14 cellular contexts compared by ENCODE assay signal in genomic region chr10:61635946-61636345, GRCh38. TPM values are rescaled to one million over a fixed set of nuclear protein-coding genes. Genes with fewer than 3 reads are reported as not detected.
DNase-seq lines count a peak whose midpoint lies in the region; ATAC-seq, FAIRE-seq and TF ChIP-seq lines count a peak whose summit lies in the region.
"Had no signal": no experiment of that assay in that cellular context is flagged by ENCODE, and none has a peak within 500 bp of the region (broad histone marks: within the 10 kb centered on the region; RNA-seq: fewer than 3 reads in every experiment).

No MANE protein-coding gene starts in this region.

- POLR2A ChIA-PET in HEK293 (lab: Yijun Ruan, JAX): no interaction called here
- POLR2A ChIA-PET in HepG2 (lab: Yijun Ruan, JAX): no interaction called here

- H4K20me1 ChIP-seq in HepG2 (ENCODE audit: insufficient read depth, low read length): no peaks in the 10 kb centered on the region

- no peak overlapping the region for H3K27ac ChIP-seq in HEK293 (ENCODE audit: extremely low read depth, low read depth, low read length)
- no peak overlapping the region for H3K27ac ChIP-seq in HepG2 (ENCODE audit: extremely low read length, insufficient read depth, low read length)
- H3K27ac ChIP-seq: colonic mucosa had no signal

- CTCF ChIA-PET in HEK293 (lab: Yijun Ruan, JAX): no interaction called here
- CTCF ChIA-PET in HepG2 (lab: Yijun Ruan, JAX; ENCODE audit: low intra/inter-chr PET ratio, low total read pairs): no interaction called here

- no peak overlapping the region for H3K9ac ChIP-seq in HepG2 (ENCODE audit: insufficient read depth, low read depth, low read length)

- TF ChIP-seq CTCF in HEK293 (tag by site-specific recombination; IDR thresholded peaks at IDR 0.05) (no peak), astrocyte of the spinal cord (IDR thresholded peaks at IDR 0.05; ENCODE audit: low read depth, low read length) (no peak), fibroblast of the aortic adventitia (IDR thresholded peaks at IDR 0.05; ENCODE audit: insufficient read depth, low read length) (no peak), HepG2 (CRISPR knock-in tag; IDR thresholded peaks at IDR 0.05) (no peak)

- H3K27me3 ChIP-seq in HepG2 (ENCODE audit: control insufficient read depth in 1 of 2, insufficient read depth in 2 of 2, low read length in 2 of 2): no peaks in the 10 kb centered on the region
- H3K27me3 ChIP-seq: colonic mucosa had no signal

- H3K4me3 ChIP-seq in HEK293 (ENCODE audit: low read depth, low read length): no peak overlapping the region
- no peak overlapping the region for H3K4me3 ChIP-seq in astrocyte of the spinal cord (ENCODE audit: low read depth, low read length)
- no peak overlapping the region for H3K4me3 ChIP-seq in fibroblast of the aortic adventitia (ENCODE audit: low read depth, low read length)
- H3K4me3 ChIP-seq in HepG2 (replicated peaks in 1 of 3; ENCODE audit: insufficient read depth in 1 of 3, low read depth in 2 of 3, low read length in 3 of 3): no peak overlapping the region
- H3K4me3 ChIP-seq: colonic mucosa had no signal

- intact Hi-C loops in sciatic nerve (cut with DNase I): no loop called here
- intact Hi-C loops in HepG2 (cut with micrococcal nuclease; ENCODE audit: unreplicated experiment): no loop called here

- H3K4me1 ChIP-seq in HEK293 (ENCODE audit: control insufficient read depth, insufficient read depth, low read length) (no peaks in the 10 kb centered on the region), HepG2 (ENCODE audit: insufficient read depth, low read length) (no peaks in the 10 kb centered on the region)
- H3K4me1 ChIP-seq: colonic mucosa had no signal

- H3K36me3 ChIP-seq in HEK293 (ENCODE audit: control insufficient read depth in 2 of 2, insufficient read depth in 1 of 2, low read length in 2 of 2) (no peaks in the 10 kb centered on the region), HepG2 (replicated peaks in 1 of 2; ENCODE audit: control insufficient read depth in 1 of 2, insufficient read depth in 2 of 2, low read length in 2 of 2) (no peaks in the 10 kb centered on the region)
- H3K36me3 ChIP-seq: colonic mucosa had no signal

- H2AFZ ChIP-seq in HepG2 (ENCODE audit: low read length): no peak overlapping the region

- no peak for FAIRE-seq in HepG2 (lab: Jason Lieb, UNC)

- in situ Hi-C loops in astrocyte of the spinal cord (cut with HindIII; ENCODE audit: low sequenced_read_pairs) (no loop called here), HepG2 (cut with HindIII; ENCODE audit: extremely low pct_ligation_motif_present, low pct_unique_long_range_greater_than_20kb) (no loop called here)

- no peak overlapping the region for H3K4me2 ChIP-seq in HepG2 (ENCODE audit: low read depth, low read length)

- no peak for TF ChIP-seq RAD21 in HepG2 (CRISPR knock-in tag; IDR thresholded peaks at IDR 0.05)

- no peaks in the 10 kb centered on the region for H3K9me3 ChIP-seq in HEK293 (ENCODE audit: control insufficient read depth, insufficient read depth, low read depth, low read length)
- no peaks in the 10 kb centered on the region for H3K9me3 ChIP-seq in HepG2 (ENCODE audit: low read length)
- H3K9me3 ChIP-seq: colonic mucosa had no signal

- TF ChIP-seq EP300 in HepG2 (IDR thresholded peaks at IDR 0.05; ENCODE audit: low read depth in 2 of 2, low read length in 2 of 2) (no peak), HepG2 (CRISPR knock-in tag; IDR thresholded peaks at IDR 0.05; ENCODE audit: borderline replicate concordance) (no peak)

- TF ChIP-seq POLR2A in HepG2 (IDR thresholded peaks at IDR 0.05; ENCODE audit: insufficient read depth in 1 of 2, low read depth in 2 of 2, low read length in 2 of 2): no peak

- no TSS peak for BruUV-seq in HepG2 (replicated peaks; lab: Mats Ljungman, UMichigan)

- ATAC-seq in sciatic nerve (peak; percentile 50), HG02973 (IDR thresholded peaks at IDR 0.05; ENCODE audit: unreplicated experiment) (no peak), HepG2 (no peak)
- ATAC-seq: activated CD4-positive, alpha-beta T cell treated with anti-CD3 and anti-CD28 coated beads for 36 hours; stimulated activated naive B cell treated with anti-CD40 and anti-IgM and Interleukin-4, amounts not matched to agents 10 μg/mL and 1 μg/mL and 100 μg/mL, for 72 hours had no signal

- H3K79me2 ChIP-seq in HepG2 (ENCODE audit: insufficient read depth, low read length): no peaks in the 10 kb centered on the region

- DNase-seq in astrocyte of the spinal cord (ENCODE audit: low read depth, low spot score) (peak; percentile 65), fibroblast of the aortic adventitia (ENCODE audit: low read depth) (peak; percentile 77), sciatic nerve (ENCODE audit: low spot score) (no peak), UCSD-AML1 (lab: John Stamatoyannopoulos, UW; ENCODE audit: unreplicated experiment) (no peak), nucleus accumbens (lab: John Stamatoyannopoulos, UW) (no peak), HepG2 (ENCODE audit: low spot score) (no peak)
- DNase-seq: activated CD4-positive, alpha-beta T cell treated with anti-CD3 and anti-CD28 coated beads for 36 hours; activated T-cell treated with anti-CD3 and anti-CD28 coated beads, Interleukin-2, amount 50 U/mL, for 24 hours; colonic mucosa; NCI-H1694 treated with DMSO at 0.1 percent for 48 hours; NCI-H526; stimulated activated naive B cell treated with anti-CD40 and anti-IgM and Interleukin-4, amounts not matched to agents 10 μg/mL and 1 μg/mL and 100 μg/mL, for 72 hours had no signal

TF ChIP-seq in HEK293, 187 proteins besides CTCF, POLR2A, EP300 and RAD21:
- TF ChIP-seq ZNF629 (tag by site-specific recombination; IDR thresholded peaks at IDR 0.05): 0 out of 2 replicates have a peak, but pooled peaks have one; percentile 29
- 0 out of 2 replicates have a peak, but pooled peaks have one; percentile 12 for TF ChIP-seq INSM2 (tag by site-specific recombination; IDR thresholded peaks at IDR 0.05)
- no peak for TF ChIP-seq ZNF214 (tag by site-specific recombination; IDR thresholded peaks at IDR 0.05; ENCODE audit: borderline replicate concordance)

TF ChIP-seq in HepG2, 621 proteins besides CTCF, POLR2A, EP300 and RAD21 (continues in another document):
- no peak for TF ChIP-seq SNRNP70 (IDR thresholded peaks at IDR 0.05; ENCODE audit: low read depth, low read length)
- no peak for TF ChIP-seq HCFC1 (IDR thresholded peaks at IDR 0.05; ENCODE audit: low read depth, low read length)
- TF ChIP-seq, protein P1, sequence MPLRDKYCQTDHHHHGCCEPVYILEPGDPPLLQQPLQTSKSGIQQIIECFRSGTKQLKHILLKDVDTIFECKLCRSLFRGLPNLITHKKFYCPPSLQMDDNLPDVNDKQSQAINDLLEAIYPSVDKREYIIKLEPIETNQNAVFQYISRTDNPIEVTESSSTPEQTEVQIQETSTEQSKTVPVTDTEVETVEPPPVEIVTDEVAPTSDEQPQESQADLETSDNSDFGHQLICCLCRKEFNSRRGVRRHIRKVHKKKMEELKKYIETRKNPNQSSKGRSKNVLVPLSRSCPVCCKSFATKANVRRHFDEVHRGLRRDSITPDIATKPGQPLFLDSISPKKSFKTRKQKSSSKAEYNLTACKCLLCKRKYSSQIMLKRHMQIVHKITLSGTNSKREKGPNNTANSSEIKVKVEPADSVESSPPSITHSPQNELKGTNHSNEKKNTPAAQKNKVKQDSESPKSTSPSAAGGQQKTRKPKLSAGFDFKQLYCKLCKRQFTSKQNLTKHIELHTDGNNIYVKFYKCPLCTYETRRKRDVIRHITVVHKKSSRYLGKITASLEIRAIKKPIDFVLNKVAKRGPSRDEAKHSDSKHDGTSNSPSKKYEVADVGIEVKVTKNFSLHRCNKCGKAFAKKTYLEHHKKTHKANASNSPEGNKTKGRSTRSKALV (CRISPR knock-in tag; IDR thresholded peaks at IDR 0.05): no peak
- TF ChIP-seq BCL3 (CRISPR knock-in tag; IDR thresholded peaks at IDR 0.05): no peak
- TF ChIP-seq ZSCAN25 (CRISPR knock-in tag; IDR thresholded peaks at IDR 0.05): no peak

RNA-seq across cellular contexts. Expression of gene CABCOCO1, which starts 26.8 kb away (rescaled TPM):
- total RNA-seq in fibroblast of the aortic adventitia (ENCODE audit: low replicate concordance) (3.4 and 6.2 TPM in 2 replicates), sciatic nerve (not detected), HepG2 (2016; rRNA removed; fragmentation: Illumina TruSeq; extraction: Trizol) (not detected in 2 replicates)
- not detected in 2 replicates for total RNA-seq in HepG2 (2016; cell fraction: cytosol; rRNA removed; fragmentation: Illumina TruSeq; extraction: Trizol; ENCODE audit: low read depth)
- not detected in 2 replicates for total RNA-seq in HepG2 (2016; cell fraction: insoluble cytoplasmic fraction; rRNA removed; fragmentation: Illumina TruSeq; extraction: Trizol)
- total RNA-seq in HepG2 (2016; cell fraction: membrane; rRNA removed; fragmentation: Illumina TruSeq; extraction: Trizol): not detected in 2 replicates
- total RNA-seq in HepG2 (2016; cell fraction: nucleus; rRNA removed; fragmentation: Illumina TruSeq; extraction: Trizol): not detected in 2 replicates
- polyA plus RNA-seq in HepG2 (2011; rRNA removed): not detected in 2 replicates
- polyA plus RNA-seq in HepG2 (2011; cell fraction: cytosol; rRNA removed): not detected in 2 replicates
- polyA plus RNA-seq in HepG2 (2011; cell fraction: nucleus; rRNA removed): not detected in 2 replicates
- polyA plus RNA-seq in HepG2 (2012): not detected in 2 replicates
- polyA plus RNA-seq in HepG2 (2016; cell fraction: cytosol; fragmentation: Illumina TruSeq; extraction: Trizol; ENCODE audit: low read depth): not detected in 2 replicates
- polyA plus RNA-seq in HepG2 (2016; cell fraction: insoluble cytoplasmic fraction; fragmentation: Illumina TruSeq; extraction: Trizol; ENCODE audit: low read depth): not detected in 2 replicates
- polyA plus RNA-seq in HepG2 (2016; cell fraction: membrane; fragmentation: Illumina TruSeq; extraction: Trizol; ENCODE audit: low read depth): not detected in 2 replicates
- polyA plus RNA-seq in HepG2 (2016; cell fraction: nucleus; fragmentation: Illumina TruSeq; extraction: Trizol; ENCODE audit: insufficient read depth, low read depth): not detected in 2 replicates
- not detected in 2 replicates for polyA minus RNA-seq in HepG2 (2011; rRNA and poly(A)+ RNA removed; ENCODE audit: low replicate concordance)
- polyA minus RNA-seq in HepG2 (2011; cell fraction: cytosol; rRNA and poly(A)+ RNA removed): not detected in 2 replicates
- not detected in 2 replicates for polyA minus RNA-seq in HepG2 (2011; cell fraction: nucleus; rRNA and poly(A)+ RNA removed)
- total RNA-seq: activated CD4-positive, alpha-beta T cell treated with anti-CD3 and anti-CD28 coated beads for 36 hours; colonic mucosa had no signal

Comparison
In these comparisons a context has a peak if more than half of its experiments do, and no peak if none do; other contexts are left out.
1. DNase-seq: peak in astrocyte of the spinal cord (single experiment) and fibroblast of the aortic adventitia (single experiment); none in sciatic nerve (single experiment), UCSD-AML1 (single experiment), nucleus accumbens (0 of 56) and HepG2 (single experiment).
2. Of the 63 proteins assayed by ChIP-seq in both HepG2 and HEK293: peak only in HepG2: none; only in HEK293: ZNF629; in both: none; in neither: 62.